Comparison of ENCODE assay signal across 32 cellular contexts in genomic region chr2:71346065-71346464, GRCh38. TPM values are rescaled to one million over a fixed set of nuclear protein-coding genes. Genes with fewer than 3 reads are reported as not detected.
DNase-seq lines count a peak whose midpoint lies in the region; ATAC-seq, FAIRE-seq and TF ChIP-seq lines count a peak whose summit lies in the region.
"Had no signal": no experiment of that assay in that cellular context is flagged by ENCODE, and none has a peak within 500 bp of the region (broad histone marks: within the 10 kb centered on the region; RNA-seq: fewer than 3 reads in every experiment).

No MANE protein-coding gene starts in this region.

- H3K4me3 ChIP-seq in HepG2 (replicated peaks in 1 of 3; ENCODE audit: insufficient read depth in 1 of 3, low read depth in 2 of 3, low read length in 3 of 3) (no peak overlapping the region), right lobe of liver (no peak overlapping the region), A549 (no peak overlapping the region), K562 (no peak overlapping the region)
- H3K4me3 ChIP-seq: BLaER1; BLaER1 treated with 17β-estradiol and CSF1 and Interleukin-3, amounts not matched to agents 10 nM and 100 nM had no signal

- in situ Hi-C loops in HepG2 (cut with HindIII; ENCODE audit: extremely low pct_ligation_motif_present, low pct_unique_long_range_greater_than_20kb) (no loop called here), K562 (cut with MboI) (no loop called here)

- no peak for FAIRE-seq in HepG2 (lab: Jason Lieb, UNC)
- peak; percentile 68 for FAIRE-seq in A549 (lab: Jason Lieb, UNC)
- no peak for FAIRE-seq in K562 (lab: Jason Lieb, UNC)
- FAIRE-seq: A204.1, D721Med had no signal

- no peak overlapping the region for H2AFZ ChIP-seq in HepG2 (ENCODE audit: low read length)
- H2AFZ ChIP-seq in K562 (ENCODE audit: low read depth, low read length): no peak overlapping the region

- TF ChIP-seq RAD21 in HepG2 (CRISPR knock-in tag; IDR thresholded peaks at IDR 0.05) (no peak), A549 (conservative IDR thresholded peaks at IDR 0.05 in 1 of 2, IDR thresholded peaks at IDR 0.05 in 1 of 2) (no peak), K562 (CRISPR knock-in tag; conservative IDR thresholded peaks at IDR 0.05 in 1 of 2, IDR thresholded peaks at IDR 0.05 in 1 of 2) (no peak)

- H3K4me1 ChIP-seq in HepG2 (ENCODE audit: insufficient read depth, low read length): no peaks in the 10 kb centered on the region
- peaks cover 0 to 3% (median 0%) of the 10 kb centered on the region in 4 donors for H3K4me1 ChIP-seq in right lobe of liver
- no peaks in the 10 kb centered on the region for H3K4me1 ChIP-seq in A549
- no peaks in the 10 kb centered on the region for H3K4me1 ChIP-seq in K562 (replicated peaks in 1 of 2; ENCODE audit: control insufficient read depth in 2 of 2, insufficient read depth in 2 of 2, low read length in 2 of 2)
- H3K4me1 ChIP-seq: BE2C; BLaER1; BLaER1 treated with 17β-estradiol and CSF1 and Interleukin-3, amounts not matched to agents 10 nM and 100 nM; Caco-2 had no signal

- H3K27me3 ChIP-seq in HepG2 (ENCODE audit: control insufficient read depth in 1 of 2, insufficient read depth in 2 of 2, low read length in 2 of 2): no peaks in the 10 kb centered on the region
- H3K27me3 ChIP-seq in right lobe of liver: no peaks in the 10 kb centered on the region
- no peaks in the 10 kb centered on the region for H3K27me3 ChIP-seq in K562 (ENCODE audit: control insufficient read depth in 2 of 2, insufficient read depth in 2 of 2, low read length in 2 of 2)
- H3K27me3 ChIP-seq: BE2C; BLaER1; BLaER1 treated with 17β-estradiol and CSF1 and Interleukin-3, amounts not matched to agents 10 nM and 100 nM had no signal

- TF ChIP-seq EP300 in HepG2 (IDR thresholded peaks at IDR 0.05; ENCODE audit: low read depth in 2 of 2, low read length in 2 of 2) (no peak), HepG2 (CRISPR knock-in tag; IDR thresholded peaks at IDR 0.05; ENCODE audit: borderline replicate concordance) (no peak), A549 (IDR thresholded peaks at IDR 0.05) (no peak), K562 (IDR thresholded peaks at IDR 0.05; ENCODE audit: low read length) (no peak)

- ATAC-seq in HepG2 (no peak), right lobe of liver (no peak), A549 (no peak), K562 (no peak)
- ATAC-seq: CD8-positive, alpha-beta T cell had no signal

- no peak overlapping the region for H3K9ac ChIP-seq in HepG2 (ENCODE audit: insufficient read depth, low read depth, low read length)
- H3K9ac ChIP-seq in K562 (ENCODE audit: insufficient read depth in 1 of 2, low read depth in 2 of 2, low read length in 2 of 2): no peak overlapping the region
- H3K9ac ChIP-seq: BLaER1; BLaER1 treated with 17β-estradiol and CSF1 and Interleukin-3, amounts not matched to agents 10 nM and 100 nM had no signal

- H3K36me3 ChIP-seq in HepG2 (replicated peaks in 1 of 2; ENCODE audit: control insufficient read depth in 1 of 2, insufficient read depth in 2 of 2, low read length in 2 of 2) (peaks cover 13 to 33% of the 10 kb centered on the region in 2 experiments), right lobe of liver (peaks cover 0 to 20% (median 4%) of the 10 kb centered on the region in 4 donors), K562 (ENCODE audit: control insufficient read depth, insufficient read depth, low read length) (peaks cover 53% of the 10 kb centered on the region)

- H4K20me1 ChIP-seq in HepG2 (ENCODE audit: insufficient read depth, low read length) (peaks cover 77% of the 10 kb centered on the region), K562 (replicated peaks; ENCODE audit: control insufficient read depth, insufficient read depth, low read length) (peaks cover 16% of the 10 kb centered on the region)

- POLR2A ChIA-PET in HepG2 (lab: Yijun Ruan, JAX) (interaction anchor here (1.3 kb wide), 2 partner anchors 13 to 14 kb away, joined by 3 to 4 read pairs; partner anchors contain the start of gene ZNF638), A549 (lab: Yijun Ruan, JAX) (interaction anchor here (4.3 kb wide), 1 partner anchor 14 kb away, joined by 25 read pairs; the partner anchor contains the start of gene ZNF638), K562 (lab: Yijun Ruan, JAX) (interaction anchor here (5.0 kb wide), 1 partner anchor 13 kb away, joined by 24 read pairs; the partner anchor contains the start of gene ZNF638)

- BruUV-seq in HepG2 (replicated peaks; lab: Mats Ljungman, UMichigan): no TSS peak
- no TSS peak for BruUV-seq in K562 (replicated peaks; lab: Mats Ljungman, UMichigan)

- H3K9me3 ChIP-seq in HepG2 (ENCODE audit: low read length) (no peaks in the 10 kb centered on the region), right lobe of liver (no peaks in the 10 kb centered on the region), A549 (no peaks in the 10 kb centered on the region), K562 (replicated peaks; ENCODE audit: control insufficient read depth, insufficient read depth, low read depth, low read length) (no peaks in the 10 kb centered on the region)
- H3K9me3 ChIP-seq: BE2C; BLaER1; BLaER1 treated with 17β-estradiol and CSF1 and Interleukin-3, amounts not matched to agents 10 nM and 100 nM; Caco-2 had no signal

- TF ChIP-seq CTCF in HepG2 (CRISPR knock-in tag; IDR thresholded peaks at IDR 0.05) (no peak), right lobe of liver (IDR thresholded peaks at IDR 0.05) (no peak), A549 (IDR thresholded peaks at IDR 0.05) (no peak), K562 (IDR thresholded peaks at IDR 0.05 in 2 of 3, conservative IDR thresholded peaks at IDR 0.05 in 1 of 3; ENCODE audit: insufficient read depth in 2 of 3, low read depth in 1 of 3, low read length in 3 of 3) (no peak)

- H3K79me2 ChIP-seq in HepG2 (ENCODE audit: insufficient read depth, low read length) (peaks cover 93% of the 10 kb centered on the region), K562 (ENCODE audit: control insufficient read depth, insufficient read depth, low read length) (peaks cover 98% of the 10 kb centered on the region)

- intact Hi-C loops in HepG2 (cut with micrococcal nuclease; ENCODE audit: unreplicated experiment): no loop called here
- intact Hi-C loops in right lobe of liver (cut with DNase I): no loop called here
- intact Hi-C loops in K562 (cut with micrococcal nuclease): no loop called here

- DNase-seq in HepG2 (ENCODE audit: low spot score) (no peak), right lobe of liver (no peak), A549 (ENCODE audit: low read depth in 1 of 2, low spot score in 1 of 2) (no peak), K562 (ENCODE audit: extremely low read depth in 1 of 4, low spot score in 3 of 4) (no peak), cerebellar cortex (ENCODE audit: low spot score) (no peak)
- DNase-seq in activated CD4-positive, alpha-beta T cell treated with anti-CD3 and anti-CD28 coated beads, Interleukin-2, amount 50 U/mL, for 48 hours: no peak
- DNase-seq: 8988T; ACHN; AML-193; BE2C; C1 segment of cervical spinal cord; Caco-2; Calu3; CD4-positive, alpha-beta memory T cell; CD4-positive, alpha-beta T cell; CD4-positive, CD25-positive, alpha-beta regulatory T cell; CD8-positive, alpha-beta memory T cell; CD8-positive, alpha-beta T cell; COR-L47; DMS 273 treated with DMSO at 0.1 percent for 48 hours; DMS153; DMS53; DMS79; DMS79 treated with DMSO at 0.1 percent for 48 hours; DND-41; EL had no signal

- TF ChIP-seq POLR2A in HepG2 (IDR thresholded peaks at IDR 0.05; ENCODE audit: insufficient read depth in 1 of 2, low read depth in 2 of 2, low read length in 2 of 2) (no peak), right lobe of liver (IDR thresholded peaks at IDR 0.05) (no peak), A549 (IDR thresholded peaks at IDR 0.05; ENCODE audit: low read length) (no peak), K562 (conservative IDR thresholded peaks at IDR 0.05) (no peak)

- H3K4me2 ChIP-seq in HepG2 (ENCODE audit: low read depth, low read length) (no peak overlapping the region), A549 (no peak overlapping the region), K562 (ENCODE audit: insufficient read depth, low read length) (no peak overlapping the region)
- H3K4me2 ChIP-seq: BLaER1; BLaER1 treated with 17β-estradiol and CSF1 and Interleukin-3, amounts not matched to agents 10 nM and 100 nM had no signal

- 97% methylated on average over 2 of the region's 2 CpGs for WGBS in HepG2 (ENCODE audit: low lambda C conversion rate)
- 96% methylated on average over 2 of the region's 2 CpGs for WGBS in right lobe of liver (ENCODE audit: insufficient coverage, low coverage, low lambda C conversion rate, missing lambda C conversion rate)
- over 99% methylated on average over 2 of the region's 2 CpGs for WGBS in A549 (ENCODE audit: missing lambda C conversion rate)
- 97% methylated on average over 2 of the region's 2 CpGs for WGBS in K562 (ENCODE audit: insufficient coverage, low coverage, missing lambda C conversion rate)

- H3K27ac ChIP-seq in HepG2 (ENCODE audit: extremely low read length, insufficient read depth, low read length) (no peak overlapping the region), right lobe of liver (no peak overlapping the region), A549 (no peak overlapping the region), K562 (ENCODE audit: extremely low read depth, low read depth, low read length) (no peak overlapping the region)
- H3K27ac ChIP-seq: 22Rv1; BLaER1; BLaER1 treated with 17β-estradiol and CSF1 and Interleukin-3, amounts not matched to agents 10 nM and 100 nM; C4-2B had no signal

- peaks cover 2% of the 10 kb centered on the region for H3K9me1 ChIP-seq in K562 (ENCODE audit: control insufficient read depth, insufficient read depth, low read length)

- CTCF ChIA-PET in HepG2 (lab: Yijun Ruan, JAX; ENCODE audit: low intra/inter-chr PET ratio, low total read pairs): no interaction called here
- CTCF ChIA-PET in A549 (lab: Yijun Ruan, JAX): interaction anchor here (0.6 to 0.8 kb wide), 2 partner anchors 10 to 14 kb away, joined by 3 read pairs; partner anchors contain the start of gene ZNF638
- CTCF ChIA-PET in K562 (lab: Yijun Ruan, JAX; ENCODE audit: low intra/inter-chr PET ratio): no interaction called here

RNA-seq across cellular contexts. Expression of gene ZNF638, which starts 14.5 kb away (rescaled TPM):
- 133 and 144 TPM in 2 replicates for total RNA-seq in HepG2 (2016; rRNA removed; fragmentation: Illumina TruSeq; extraction: Trizol)
- 144 and 165 TPM in 2 replicates for total RNA-seq in HepG2 (2016; cell fraction: cytosol; rRNA removed; fragmentation: Illumina TruSeq; extraction: Trizol; ENCODE audit: low read depth)
- total RNA-seq in HepG2 (2016; cell fraction: insoluble cytoplasmic fraction; rRNA removed; fragmentation: Illumina TruSeq; extraction: Trizol): 136 and 142 TPM in 2 replicates
- total RNA-seq in HepG2 (2016; cell fraction: membrane; rRNA removed; fragmentation: Illumina TruSeq; extraction: Trizol): 69.6 and 88.9 TPM in 2 replicates
- total RNA-seq in HepG2 (2016; cell fraction: nucleus; rRNA removed; fragmentation: Illumina TruSeq; extraction: Trizol): 338 and 339 TPM in 2 replicates
- polyA plus RNA-seq in HepG2 (2011; rRNA removed): 79.8 and 92.7 TPM in 2 replicates
- 30.4 and 44.2 TPM in 2 replicates for polyA plus RNA-seq in HepG2 (2011; cell fraction: cytosol; rRNA removed)
- 156 and 178 TPM in 2 replicates for polyA plus RNA-seq in HepG2 (2011; cell fraction: nucleus; rRNA removed)
- 94.6 and 110 TPM in 2 replicates for polyA plus RNA-seq in HepG2 (2012)
- polyA plus RNA-seq in HepG2 (2016; cell fraction: cytosol; fragmentation: Illumina TruSeq; extraction: Trizol; ENCODE audit: low read depth): 8.2 and 8.9 TPM in 2 replicates
- 88.5 and 93.4 TPM in 2 replicates for polyA plus RNA-seq in HepG2 (2016; cell fraction: insoluble cytoplasmic fraction; fragmentation: Illumina TruSeq; extraction: Trizol; ENCODE audit: low read depth)
- 13.9 and 16.6 TPM in 2 replicates for polyA plus RNA-seq in HepG2 (2016; cell fraction: membrane; fragmentation: Illumina TruSeq; extraction: Trizol; ENCODE audit: low read depth)
- polyA plus RNA-seq in HepG2 (2016; cell fraction: nucleus; fragmentation: Illumina TruSeq; extraction: Trizol; ENCODE audit: insufficient read depth, low read depth): 235 and 243 TPM in 2 replicates
- 88.0 and 129 TPM in 2 replicates for polyA minus RNA-seq in HepG2 (2011; rRNA and poly(A)+ RNA removed; ENCODE audit: low replicate concordance)
- polyA minus RNA-seq in HepG2 (2011; cell fraction: cytosol; rRNA and poly(A)+ RNA removed): 77.1 and 94.9 TPM in 2 replicates
- polyA minus RNA-seq in HepG2 (2011; cell fraction: nucleus; rRNA and poly(A)+ RNA removed): 881 and 997 TPM in 2 replicates
- total RNA-seq in right lobe of liver: 10 to 100 TPM; 41.8 to 65.8 (median 61.5) TPM
- 148 and 160 TPM in 2 replicates for polyA plus RNA-seq in A549 (2011; rRNA removed)
- polyA plus RNA-seq in A549 (2012; cell fraction: cytosol; rRNA removed): 26.5 and 30.7 TPM in 2 replicates
- 33.6 and 51.8 TPM in 2 replicates for polyA plus RNA-seq in A549 (2012; cell fraction: nucleus; rRNA removed)
- polyA plus RNA-seq in A549 (2017; fragmentation: RNase III; extraction: RNeasy Plus Mini Kit Qiagen cat#74134 plus additional on column Dnase treatment): 74.2 to 81.1 TPM (median 75.6 TPM) in 3 replicates
- 151 and 184 TPM in 2 replicates for polyA minus RNA-seq in A549 (2011; rRNA and poly(A)+ RNA removed)
- total RNA-seq in K562 (2011; cell fraction: chromatin; rRNA removed; ENCODE audit: low replicate concordance): 174 and 623 TPM in 2 replicates
- 72.9 and 101 TPM in 2 replicates for total RNA-seq in K562 (2011; cell fraction: nucleolus; rRNA removed)
- 171 and 220 TPM in 2 replicates for total RNA-seq in K562 (2011; cell fraction: nucleoplasm; rRNA removed)
- 87.9 and 98.8 TPM in 2 replicates for total RNA-seq in K562 (2014; rRNA removed)
- total RNA-seq in K562 (2014; rRNA removed; fragmentation: Illumina TruSeq; extraction: Trizol): 155 and 159 TPM in 2 replicates
- 151 and 165 TPM in 2 replicates for total RNA-seq in K562 (2015; rRNA removed; fragmentation: Illumina TruSeq; extraction: Trizol)
- total RNA-seq in K562 (2021): 73.8 and 79.5 TPM in 2 replicates
- 67.2 and 110 TPM in 2 replicates for polyA plus RNA-seq in K562 (2011; rRNA removed)
- 23.5 and 29.3 TPM in 2 replicates for polyA plus RNA-seq in K562 (2011; cell fraction: cytosol; rRNA removed)
- 130 and 153 TPM in 2 replicates for polyA plus RNA-seq in K562 (2011; cell fraction: nucleus; rRNA removed)
- 78.1 and 79.2 TPM in 2 replicates for polyA plus RNA-seq in K562 (2012)
- 71.8 and 113 TPM in 2 replicates for polyA plus RNA-seq in K562 (2014; fragmentation: Illumina TruSeq; extraction: Trizol)
- polyA plus RNA-seq in K562 (2014; fragmentation: Nextera tagmentation; extraction: Ambion mirVana): 10 to 100 TPM; 53.3 to 57.6 TPM
- polyA plus RNA-seq in K562 (2014; rRNA removed): 79.3 and 82.5 TPM in 2 replicates
- polyA minus RNA-seq in K562 (2011; rRNA and poly(A)+ RNA removed): 305 and 364 TPM in 2 replicates
- 49.1 and 83.5 TPM in 2 replicates for polyA minus RNA-seq in K562 (2011; cell fraction: cytosol; rRNA and poly(A)+ RNA removed)
- 224 and 279 TPM in 2 replicates for polyA minus RNA-seq in K562 (2011; cell fraction: nucleus; rRNA and poly(A)+ RNA removed)

Comparison
In these comparisons a context has a peak if more than half of its experiments do, and no peak if none do; other contexts are left out.
1. Of the 241 proteins assayed by ChIP-seq in both HepG2 and K562: peak only in HepG2: MAFF and MAFK; only in K562: none; in both: none; in neither: 239.